Comparison of ENCODE assay signal across 23 cellular contexts in the genomic region with DNA sequence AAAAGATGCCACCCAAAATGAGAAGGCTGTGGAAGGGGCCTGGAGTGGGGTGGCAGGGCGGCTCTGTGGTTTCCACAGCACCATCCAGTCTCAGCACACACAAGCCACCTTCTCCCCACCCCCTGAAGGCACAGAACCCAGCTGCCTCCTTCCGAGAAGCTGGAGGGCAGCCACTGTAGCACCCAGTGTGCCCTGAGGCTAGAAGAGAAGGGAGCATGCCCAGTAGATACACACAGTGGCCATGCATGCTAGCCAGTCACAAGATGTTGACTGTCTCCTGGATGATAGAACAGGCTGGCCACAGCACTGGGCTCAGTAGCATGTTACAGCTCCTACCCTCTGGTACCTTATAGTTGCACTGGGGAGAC.
"Had no signal": no experiment of that assay in that cellular context is flagged by ENCODE, and none has a peak within 500 bp of the region (broad histone marks: within the 10 kb centered on the region; RNA-seq: fewer than 3 reads in every experiment).

No MANE protein-coding gene starts in this region.

- H3K9me3 ChIP-seq: adrenal gland, Peyer's patch, SJSA1 had no signal

- H3K4me3 ChIP-seq: adrenal gland, Peyer's patch, SJSA1 had no signal

- DNase-seq: activated CD4-positive, alpha-beta T cell treated with anti-CD3 and anti-CD28 coated beads for 4 hours; activated CD8-positive, alpha-beta T cell treated with anti-CD3 and anti-CD28 coated beads for 36 hours; activated naive CD4-positive, alpha-beta T cell treated with anti-CD3 and anti-CD28 coated beads, Interleukin-2, amount 50 U/mL, for 16 hours; activated naive CD8-positive, alpha-beta T cell treated with anti-CD3 and anti-CD28 coated beads, Interleukin-2, amount 10 ng/mL, durations not matched to agents 7 days and 5 days; activated T-cell treated with anti-CD3 and anti-CD28 coated beads for 4 hours; activated T-cell treated with anti-CD3 and anti-CD28 coated beads, Interleukin-2, amount 50 U/mL, for 48 hours; adrenal gland; anterior cingulate cortex; central memory CD4-positive, alpha-beta T cell; KBM-7; NCI-H1092; NCI-H1417 treated with DMSO at 0.1 percent for 48 hours; NCI-H1694; NCI-H2029; NCI-H2107; NCI-H446; NCI-H524; Peyer's patch; SHP77 had no signal

- H3K27ac ChIP-seq: adrenal gland, Peyer's patch, RWPE1, SJSA1 had no signal

- ATAC-seq: activated CD4-positive, CD25-positive, alpha-beta regulatory T cell treated with anti-CD3 and anti-CD28 coated beads, Interleukin-2, amount 50 U/mL, for 24 hours; activated CD8-positive, alpha-beta T cell treated with anti-CD3 and anti-CD28 coated beads for 36 hours; activated T-helper 17 cell treated with anti-CD3 and anti-CD28 coated beads, Interleukin-2, amount 50 U/mL, for 72 hours had no signal

- H3K27me3 ChIP-seq: adrenal gland, Peyer's patch, SJSA1 had no signal

- H3K36me3 ChIP-seq: adrenal gland had no signal
